In genomic region chr10:12348870-12349627, GRCh38 we compare ENCODE assay signal across 8 cellular contexts. TPM values are rescaled to one million over a fixed set of nuclear protein-coding genes. Genes with fewer than 3 reads are reported as not detected.
DNase-seq lines count a peak whose midpoint lies in the region; ATAC-seq, FAIRE-seq and TF ChIP-seq lines count a peak whose summit lies in the region.

TSS of gene CAMK1D (plus strand) at chr10:12349547.

- peak within 1 kb of the TSS; percentile 96 to 97 for H3K27ac ChIP-seq in coronary artery
- H3K27ac ChIP-seq in HepG2 (ENCODE audit: extremely low read length, insufficient read depth, low read length): no peak within 1 kb of the TSS

- no peak for TF ChIP-seq RAD21 in HepG2 (CRISPR knock-in tag; IDR thresholded peaks at IDR 0.05)

- ATAC-seq in HG02763 (IDR thresholded peaks at IDR 0.05; ENCODE audit: unreplicated experiment): peak; percentile 52
- ATAC-seq in HepG2: peak; percentile 68

- H3K79me2 ChIP-seq in HepG2 (ENCODE audit: insufficient read depth, low read length): no peaks in the 10 kb centered on the region

- peaks cover 20% of the 10 kb centered on the region for H3K4me1 ChIP-seq in HepG2 (ENCODE audit: insufficient read depth, low read length)

- no peak within 1 kb of the TSS for H3K9ac ChIP-seq in HepG2 (ENCODE audit: insufficient read depth, low read depth, low read length)

- peak within 1 kb of the TSS; percentile 78 for H3K4me2 ChIP-seq in HepG2 (ENCODE audit: low read depth, low read length)

- peaks cover 5 to 45% of the 10 kb centered on the region in 2 experiments; a peak in 4 of 5 replicates for H3K27me3 ChIP-seq in HepG2 (ENCODE audit: control insufficient read depth in 1 of 2, insufficient read depth in 2 of 2, low read length in 2 of 2)

- no peak within 1 kb of the TSS for H2AFZ ChIP-seq in HepG2 (ENCODE audit: low read length)

- intact Hi-C loops in activated CD4-positive, alpha-beta T cell treated with anti-CD3 and anti-CD28 coated beads, Interleukin-2, amount 10 ng/mL, durations not matched to agents 24 days and 14 days (cut with micrococcal nuclease): loop anchor here (1.0 to 10.0 kb wide), 3 partner anchors 84 to 366 kb away; no protein-coding TSS in a partner anchor
- intact Hi-C loops in HepG2 (cut with micrococcal nuclease; ENCODE audit: unreplicated experiment): no loop called here

- in situ Hi-C loops in HepG2 (cut with HindIII; ENCODE audit: extremely low pct_ligation_motif_present, low pct_unique_long_range_greater_than_20kb): no loop called here

- CTCF ChIA-PET in HepG2 (lab: Yijun Ruan, JAX; ENCODE audit: low intra/inter-chr PET ratio, low total read pairs): no interaction called here

- peaks cover 53% of the 10 kb centered on the region for H3K27me3 Mint-ChIP-seq in activated CD4-positive, alpha-beta T cell treated with anti-CD3 and anti-CD28 coated beads, Interleukin-2, amount 10 ng/mL, durations not matched to agents 24 days and 14 days

- peak; percentile 36 to 52 for DNase-seq in NCI-H187 (lab: John Stamatoyannopoulos, UW)
- DNase-seq in NCI-H187 treated with DMSO at 0.1 percent for 48 hours (lab: John Stamatoyannopoulos, UW): no peak
- DNase-seq in NCI-H2171 (lab: John Stamatoyannopoulos, UW): peak; percentile 69
- peak; percentile 95 for DNase-seq in activated CD4-positive, alpha-beta T cell treated with anti-CD3 and anti-CD28 coated beads, Interleukin-2, amount 10 ng/mL, durations not matched to agents 24 days and 14 days
- DNase-seq in coronary artery (ENCODE audit: low spot score): peak; percentile 90
- no peak for DNase-seq in HepG2 (ENCODE audit: low spot score)
- DNase-seq in stimulated activated CD4-positive, alpha-beta T cell treated with anti-CD3 and anti-CD28 coated beads, Interleukin-4, amount 100 ng/mL, for 4 hours: peak; percentile 82 to 88

- peaks cover 34% of the 10 kb centered on the region for H3K4me1 Mint-ChIP-seq in activated CD4-positive, alpha-beta T cell treated with anti-CD3 and anti-CD28 coated beads, Interleukin-2, amount 10 ng/mL, durations not matched to agents 24 days and 14 days

- no peak for FAIRE-seq in HepG2 (lab: Jason Lieb, UNC)

- no TSS peak for BruUV-seq in HepG2 (replicated peaks; lab: Mats Ljungman, UMichigan)

- no peaks in the 10 kb centered on the region for H3K9me3 Mint-ChIP-seq in activated CD4-positive, alpha-beta T cell treated with anti-CD3 and anti-CD28 coated beads, Interleukin-2, amount 10 ng/mL, durations not matched to agents 24 days and 14 days

- no peaks in the 10 kb centered on the region for H4K20me1 ChIP-seq in HepG2 (ENCODE audit: insufficient read depth, low read length)

- TF ChIP-seq EP300 in HepG2 (IDR thresholded peaks at IDR 0.05; ENCODE audit: low read depth in 2 of 2, low read length in 2 of 2) (no peak), HepG2 (CRISPR knock-in tag; IDR thresholded peaks at IDR 0.05; ENCODE audit: borderline replicate concordance) (no peak)

- no peaks in the 10 kb centered on the region for H3K9me3 ChIP-seq in HepG2 (ENCODE audit: low read length)

- H3K27ac Mint-ChIP-seq in activated CD4-positive, alpha-beta T cell treated with anti-CD3 and anti-CD28 coated beads, Interleukin-2, amount 10 ng/mL, durations not matched to agents 24 days and 14 days: peak within 1 kb of the TSS; percentile 97

- TF ChIP-seq CTCF in coronary artery (IDR thresholded peaks at IDR 0.05) (peak; percentile 29), HepG2 (CRISPR knock-in tag; IDR thresholded peaks at IDR 0.05) (peak; percentile 33; the same call in 1 of the 2 replicates)

- H3K36me3 Mint-ChIP-seq in activated CD4-positive, alpha-beta T cell treated with anti-CD3 and anti-CD28 coated beads, Interleukin-2, amount 10 ng/mL, durations not matched to agents 24 days and 14 days (ENCODE audit: low read depth): no peaks in the 10 kb centered on the region

- TF ChIP-seq POLR2A in HepG2 (IDR thresholded peaks at IDR 0.05; ENCODE audit: insufficient read depth in 1 of 2, low read depth in 2 of 2, low read length in 2 of 2): no peak

- peak within 1 kb of the TSS; percentile 96 for H3K4me3 ChIP-seq in coronary artery
- H3K4me3 ChIP-seq in HepG2 (replicated peaks in 1 of 3; ENCODE audit: insufficient read depth in 1 of 3, low read depth in 2 of 3, low read length in 3 of 3): peak within 1 kb of the TSS; percentile 45 to 62 (median 54)

- POLR2A ChIA-PET in HepG2 (lab: Yijun Ruan, JAX): no interaction called here

- no peaks in the 10 kb centered on the region for H3K36me3 ChIP-seq in HepG2 (replicated peaks in 1 of 2; ENCODE audit: control insufficient read depth in 1 of 2, insufficient read depth in 2 of 2, low read length in 2 of 2)

- 2% methylated on average over 29 of the region's 95 CpGs for WGBS in HepG2 (ENCODE audit: low lambda C conversion rate)

- peak within 1 kb of the TSS; percentile 90 for H3K4me3 Mint-ChIP-seq in activated CD4-positive, alpha-beta T cell treated with anti-CD3 and anti-CD28 coated beads, Interleukin-2, amount 10 ng/mL, durations not matched to agents 24 days and 14 days

TF ChIP-seq in HepG2, 621 proteins besides CTCF, POLR2A, EP300 and RAD21:
- TF ChIP-seq PCBP1 (IDR thresholded peaks at IDR 0.05; ENCODE audit: borderline replicate concordance, low read depth, low read length): 0 out of 2 replicates have a peak, but pooled peaks have one; percentile 35
- no peak for TF ChIP-seq ZNF432 (CRISPR knock-in tag; IDR thresholded peaks at IDR 0.05; ENCODE audit: borderline replicate concordance)
- peak; percentile 87 for TF ChIP-seq HNRNPK (IDR thresholded peaks at IDR 0.05; ENCODE audit: low read depth, low read length, poor library complexity, severe bottlenecking)
- TF ChIP-seq MAZ (IDR thresholded peaks at IDR 0.05; ENCODE audit: borderline replicate concordance, low read depth, low read length): no peak
- TF ChIP-seq MAZ (CRISPR knock-in tag; IDR thresholded peaks at IDR 0.05; ENCODE audit: low read depth): 0 out of 2 replicates have a peak, but pooled peaks have one; percentile 36

RNA-seq across cellular contexts. Expression of gene CAMK1D, which starts in this region (rescaled TPM):
- 5.6 and 6.6 TPM in 2 replicates for total RNA-seq in activated CD4-positive, alpha-beta T cell treated with anti-CD3 and anti-CD28 coated beads, Interleukin-2, amount 10 ng/mL, durations not matched to agents 24 days and 14 days
- total RNA-seq in HepG2 (2016; rRNA removed; fragmentation: Illumina TruSeq; extraction: Trizol): not detected in 2 replicates
- not detected in 2 replicates for total RNA-seq in HepG2 (2016; cell fraction: cytosol; rRNA removed; fragmentation: Illumina TruSeq; extraction: Trizol; ENCODE audit: low read depth)
- not detected in 2 replicates for total RNA-seq in HepG2 (2016; cell fraction: insoluble cytoplasmic fraction; rRNA removed; fragmentation: Illumina TruSeq; extraction: Trizol)
- total RNA-seq in HepG2 (2016; cell fraction: membrane; rRNA removed; fragmentation: Illumina TruSeq; extraction: Trizol): not detected in 2 replicates
- total RNA-seq in HepG2 (2016; cell fraction: nucleus; rRNA removed; fragmentation: Illumina TruSeq; extraction: Trizol): not detected in 2 replicates
- polyA plus RNA-seq in HepG2 (2011; rRNA removed): under 0.01 TPM in 1 of 2 replicates, not detected in the other
- polyA plus RNA-seq in HepG2 (2011; cell fraction: cytosol; rRNA removed): 0.01 TPM in 1 of 2 replicates, not detected in the other
- 0.07 TPM in 1 of 2 replicates, not detected in the other for polyA plus RNA-seq in HepG2 (2011; cell fraction: nucleus; rRNA removed)
- polyA plus RNA-seq in HepG2 (2012): not detected in 2 replicates
- polyA plus RNA-seq in HepG2 (2016; cell fraction: cytosol; fragmentation: Illumina TruSeq; extraction: Trizol; ENCODE audit: low read depth): not detected in 2 replicates
- polyA plus RNA-seq in HepG2 (2016; cell fraction: insoluble cytoplasmic fraction; fragmentation: Illumina TruSeq; extraction: Trizol; ENCODE audit: low read depth): not detected in 2 replicates
- polyA plus RNA-seq in HepG2 (2016; cell fraction: membrane; fragmentation: Illumina TruSeq; extraction: Trizol; ENCODE audit: low read depth): not detected in 2 replicates
- not detected in 2 replicates for polyA plus RNA-seq in HepG2 (2016; cell fraction: nucleus; fragmentation: Illumina TruSeq; extraction: Trizol; ENCODE audit: insufficient read depth, low read depth)
- polyA minus RNA-seq in HepG2 (2011; rRNA and poly(A)+ RNA removed; ENCODE audit: low replicate concordance): 5.4 TPM in 1 of 2 replicates, not detected in the other
- 0.09 TPM in 1 of 2 replicates, not detected in the other for polyA minus RNA-seq in HepG2 (2011; cell fraction: cytosol; rRNA and poly(A)+ RNA removed)
- not detected in 2 replicates for polyA minus RNA-seq in HepG2 (2011; cell fraction: nucleus; rRNA and poly(A)+ RNA removed)

Comparison
In these comparisons a context has a peak if more than half of its experiments do, and no peak if none do; other contexts are left out.
1. DNase-seq: peak in NCI-H187 (2 of 2), NCI-H2171 (single experiment), activated CD4-positive, alpha-beta T cell treated with anti-CD3 and anti-CD28 coated beads, Interleukin-2, amount 10 ng/mL, durations not matched to agents 24 days and 14 days (single experiment), coronary artery (single experiment) and stimulated activated CD4-positive, alpha-beta T cell treated with anti-CD3 and anti-CD28 coated beads, Interleukin-4, amount 100 ng/mL, for 4 hours (2 of 2); none in NCI-H187 treated with DMSO at 0.1 percent for 48 hours (single experiment) and HepG2 (single experiment).